Comparison of ENCODE assay signal across 27 cellular contexts in the genomic region with DNA sequence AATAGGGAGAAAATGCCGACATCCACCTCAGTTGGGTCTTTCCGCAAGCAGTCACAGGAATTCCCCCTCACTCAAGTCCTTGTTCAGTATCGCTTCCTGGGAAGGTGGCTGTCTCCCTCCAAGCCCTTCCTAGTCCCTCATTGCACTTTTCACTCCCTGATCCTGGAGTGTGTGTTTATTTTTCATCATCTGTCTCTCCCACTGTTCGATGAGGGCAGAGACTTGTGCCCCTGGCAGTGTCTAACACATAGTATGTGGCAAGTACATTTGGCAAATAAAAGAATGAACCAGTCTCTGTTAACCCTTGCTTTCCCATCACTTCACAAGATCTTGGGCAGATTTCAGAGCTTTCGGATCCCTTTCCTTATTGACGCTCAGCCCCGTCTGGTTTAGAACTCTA.
"Had no signal": no experiment of that assay in that cellular context is flagged by ENCODE, and none has a peak within 500 bp of the region (broad histone marks: within the 10 kb centered on the region; RNA-seq: fewer than 3 reads in every experiment).

No MANE protein-coding gene starts in this region.

- H3K27me3 ChIP-seq: body of pancreas, cardiac muscle cell, colonic mucosa had no signal

- H3K4me3 ChIP-seq: body of pancreas, cardiac muscle cell, colonic mucosa, dorsolateral prefrontal cortex had no signal

- H3K4me1 Mint-ChIP-seq: activated CD4-positive, alpha-beta T cell treated with anti-CD3 and anti-CD28 coated beads, Interleukin-2, amount 10 ng/mL, durations not matched to agents 24 days and 14 days; activated T-helper 17 cell treated with anti-CD3 and anti-CD28 coated beads, Interleukin-2, amount 50 U/mL, for 72 hours; endodermal cell had no signal

- H3K36me3 Mint-ChIP-seq: activated CD4-positive, alpha-beta memory T cell treated with anti-CD3 and anti-CD28 coated beads for 36 hours had no signal

- H3K9me3 Mint-ChIP-seq: activated T-helper 17 cell treated with anti-CD3 and anti-CD28 coated beads, Interleukin-2, amount 50 U/mL, for 72 hours had no signal

- FAIRE-seq: frontal cortex had no signal

- H3K9me3 ChIP-seq: body of pancreas, colonic mucosa had no signal

- H3K36me3 ChIP-seq: cardiac muscle cell, colonic mucosa had no signal

- H3K27ac Mint-ChIP-seq: activated CD4-positive, alpha-beta memory T cell treated with anti-CD3 and anti-CD28 coated beads for 36 hours; activated CD4-positive, alpha-beta T cell treated with anti-CD3 and anti-CD28 coated beads for 36 hours; activated CD4-positive, alpha-beta T cell treated with anti-CD3 and anti-CD28 coated beads, Interleukin-2, amount 10 ng/mL, durations not matched to agents 24 days and 14 days; activated CD8-positive, alpha-beta T cell treated with anti-CD3 and anti-CD28 coated beads, Interleukin-2, amount 10 ng/mL, durations not matched to agents 7 days and 5 days; activated naive CD8-positive, alpha-beta T cell; activated T-helper 17 cell treated with anti-CD3 and anti-CD28 coated beads, Interleukin-2, amount 50 U/mL, for 72 hours; endodermal cell had no signal

- H3K27me3 Mint-ChIP-seq: activated CD4-positive, alpha-beta T cell treated with anti-CD3 and anti-CD28 coated beads, Interleukin-2, amount 10 ng/mL, durations not matched to agents 24 days and 14 days had no signal

- H3K4me1 ChIP-seq: body of pancreas, colonic mucosa had no signal

- ATAC-seq: activated CD4-positive, alpha-beta T cell treated with anti-CD3 and anti-CD28 coated beads for 36 hours; activated CD8-positive, alpha-beta T cell treated with anti-CD3 and anti-CD28 coated beads, Interleukin-2, amount 10 ng/mL, durations not matched to agents 7 days and 5 days; activated T-cell treated with anti-CD3 and anti-CD28 coated beads, Interleukin-2, amount 50 U/mL, for 4 hours; activated T-helper 17 cell treated with anti-CD3 and anti-CD28 coated beads, Interleukin-2, amount 50 U/mL, for 72 hours; body of pancreas; esophagus mucosa had no signal

- DNase-seq: activated CD4-positive, alpha-beta memory T cell treated with anti-CD3 and anti-CD28 coated beads for 36 hours; activated CD4-positive, alpha-beta T cell treated with anti-CD3 and anti-CD28 coated beads for 36 hours; activated CD4-positive, alpha-beta T cell treated with anti-CD3 and anti-CD28 coated beads, Interleukin-2, amount 10 ng/mL, durations not matched to agents 24 days and 14 days; activated CD4-positive, CD25-positive, alpha-beta regulatory T cell; activated CD4-positive, CD25-positive, alpha-beta regulatory T cell treated with anti-CD3 and anti-CD28 coated beads, Interleukin-2, amount 50 U/mL, for 72 hours; activated CD8-positive, alpha-beta T cell treated with anti-CD3 and anti-CD28 coated beads, Interleukin-2, amount 10 ng/mL, durations not matched to agents 7 days and 5 days; activated effector memory CD4-positive, alpha-beta T cell treated with Interleukin-2 at 50 U/mL for 16 hours; activated gamma-delta T cell treated with Interleukin-2 at 50 U/mL for 16 hours; activated naive CD4-positive, alpha-beta T cell treated with anti-CD3 and anti-CD28 coated beads, Interleukin-2, amount 50 U/mL, for 16 hours; activated naive CD4-positive, alpha-beta T cell treated with Interleukin-2 at 50 U/mL for 16 hours; activated T-cell treated with anti-CD3 and anti-CD28 coated beads, Interleukin-2, amount 50 U/mL, for 4 hours; amniotic stem cell; aorta; body of pancreas; central memory CD4-positive, alpha-beta T cell; cerebellar nuclear complex; colonic mucosa; dorsolateral prefrontal cortex; effector memory CD4-positive, alpha-beta T cell; endodermal cell; foreskin fibroblast; T-helper 2 cell had no signal

- H3K4me3 Mint-ChIP-seq: activated CD4-positive, alpha-beta memory T cell treated with anti-CD3 and anti-CD28 coated beads for 36 hours; activated CD4-positive, alpha-beta T cell treated with anti-CD3 and anti-CD28 coated beads for 36 hours; activated CD4-positive, alpha-beta T cell treated with anti-CD3 and anti-CD28 coated beads, Interleukin-2, amount 10 ng/mL, durations not matched to agents 24 days and 14 days; activated CD8-positive, alpha-beta T cell treated with anti-CD3 and anti-CD28 coated beads, Interleukin-2, amount 10 ng/mL, durations not matched to agents 7 days and 5 days; activated naive CD8-positive, alpha-beta T cell; activated T-cell treated with anti-CD3 and anti-CD28 coated beads, Interleukin-2, amount 50 U/mL, for 4 hours; activated T-helper 17 cell treated with anti-CD3 and anti-CD28 coated beads, Interleukin-2, amount 50 U/mL, for 72 hours; endodermal cell had no signal

- H3K27ac ChIP-seq: body of pancreas, cardiac muscle cell, colonic mucosa, dorsolateral prefrontal cortex had no signal
